17 cellular contexts compared by ENCODE assay signal in the genomic region with DNA sequence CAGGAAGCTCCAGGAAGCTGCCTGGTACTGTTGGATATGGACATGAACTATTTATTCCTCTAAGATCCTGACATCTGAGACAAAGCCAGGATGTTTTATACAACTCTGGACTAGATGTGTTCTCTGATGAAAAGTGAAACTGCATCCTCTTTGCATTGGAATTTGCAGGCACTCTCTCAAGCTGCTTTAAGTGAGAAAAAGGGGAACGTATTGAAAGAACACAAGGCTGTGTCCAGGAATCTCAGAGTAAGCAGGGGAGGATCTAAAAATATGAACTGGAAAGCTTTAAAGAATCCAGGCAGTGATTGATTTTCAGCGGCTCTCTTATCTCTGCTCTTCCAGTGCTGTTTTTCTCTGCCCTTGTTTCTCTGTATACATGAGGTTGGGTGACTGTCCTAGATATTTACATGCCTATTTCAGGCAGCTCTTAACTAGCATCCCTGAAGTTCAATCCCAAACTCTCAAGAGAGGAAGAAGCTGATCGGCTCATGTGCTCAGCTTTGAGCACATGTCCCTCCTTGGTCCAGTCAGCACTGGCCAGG.
DNase-seq lines count a peak whose midpoint lies in the region; ATAC-seq and TF ChIP-seq lines count a peak whose summit lies in the region.
"Had no signal": no experiment of that assay in that cellular context is flagged by ENCODE, and none has a peak within 500 bp of the region (broad histone marks: within the 10 kb centered on the region; RNA-seq: fewer than 3 reads in every experiment).

No MANE protein-coding gene starts in this region.

- no peak overlapping the region for H3K4me3 Mint-ChIP-seq in osteocyte (ENCODE audit: unreplicated experiment)
- H3K4me3 Mint-ChIP-seq: memory B cell; stimulated activated naive B cell treated with anti-CD40 and anti-IgM and Interleukin-4, amounts not matched to agents 10 μg/mL and 1 μg/mL and 100 μg/mL, for 72 hours had no signal

- H3K9me3 Mint-ChIP-seq in osteocyte (ENCODE audit: unreplicated experiment), result no peaks in the 10 kb centered on the region
- H3K9me3 Mint-ChIP-seq: stimulated activated naive B cell treated with anti-CD40 and anti-IgM and Interleukin-4, amounts not matched to agents 10 μg/mL and 1 μg/mL and 100 μg/mL, for 72 hours had no signal

- peak; percentile 80 for ATAC-seq in left ventricle myocardium superior
- ATAC-seq: HepG2; stimulated activated naive B cell treated with anti-CD40 and anti-IgM and Interleukin-4, amounts not matched to agents 10 μg/mL and 1 μg/mL and 100 μg/mL, for 72 hours had no signal

- DNase-seq in EH (ENCODE audit: low read depth) (peak; percentile 41), coronary artery (ENCODE audit: low spot score) (no peak), left ventricle myocardium superior (no peak), osteocyte (ENCODE audit: extremely low spot score, unreplicated experiment) (no peak), NCI-H774 (lab: John Stamatoyannopoulos, UW) (no peak), NCI-H510A treated with DMSO at 0.1 percent for 48 hours (lab: John Stamatoyannopoulos, UW) (no peak), SW480 (ENCODE audit: low spot score) (no peak)
- DNase-seq in NK-92 treated with Interleukin-12 subunit alpha and Interleukin-12 subunit beta, amount 100 ng/mL, for 24 hours (lab: John Stamatoyannopoulos, UW), result no peak
- DNase-seq: activated CD4-positive, CD25-positive, alpha-beta regulatory T cell; activated effector memory CD4-positive, alpha-beta T cell treated with anti-CD3 and anti-CD28 coated beads, Interleukin-2, amount 50 U/mL, for 16 hours; aorta; NCI-H2029 treated with DMSO at 0.1 percent for 48 hours; NCI-H82; RPMI8226; stimulated activated naive B cell treated with anti-CD40 and anti-IgM and Interleukin-4, amounts not matched to agents 10 μg/mL and 1 μg/mL and 100 μg/mL, for 72 hours had no signal

- no peak for TF ChIP-seq CTCF in coronary artery (IDR thresholded peaks at IDR 0.05)
- no peak for TF ChIP-seq CTCF in osteocyte (IDR thresholded peaks at IDR 0.05)

- H3K36me3 Mint-ChIP-seq in osteocyte (ENCODE audit: unreplicated experiment), result no peaks in the 10 kb centered on the region
- H3K36me3 Mint-ChIP-seq: memory B cell; stimulated activated naive B cell treated with anti-CD40 and anti-IgM and Interleukin-4, amounts not matched to agents 10 μg/mL and 1 μg/mL and 100 μg/mL, for 72 hours had no signal

- intact Hi-C loops in left ventricle myocardium superior (cut with micrococcal nuclease), result no loop called here

- peaks cover 15% of the 10 kb centered on the region for H3K4me1 Mint-ChIP-seq in osteocyte (ENCODE audit: unreplicated experiment)
- H3K4me1 Mint-ChIP-seq: memory B cell; stimulated activated naive B cell treated with anti-CD40 and anti-IgM and Interleukin-4, amounts not matched to agents 10 μg/mL and 1 μg/mL and 100 μg/mL, for 72 hours had no signal

- no peaks in the 10 kb centered on the region for H3K27me3 Mint-ChIP-seq in osteocyte (ENCODE audit: unreplicated experiment)
- H3K27me3 Mint-ChIP-seq: memory B cell; stimulated activated naive B cell treated with anti-CD40 and anti-IgM and Interleukin-4, amounts not matched to agents 10 μg/mL and 1 μg/mL and 100 μg/mL, for 72 hours had no signal

- H3K4me3 ChIP-seq in coronary artery, result peak overlapping the region; percentile 10

- peak overlapping the region; percentile 64 for H3K27ac Mint-ChIP-seq in osteocyte (ENCODE audit: unreplicated experiment)
- H3K27ac Mint-ChIP-seq: memory B cell; stimulated activated naive B cell treated with anti-CD40 and anti-IgM and Interleukin-4, amounts not matched to agents 10 μg/mL and 1 μg/mL and 100 μg/mL, for 72 hours had no signal

- H3K27ac ChIP-seq in coronary artery, result no peak overlapping the region
